Comparison of ENCODE assay signal across 17 cellular contexts in genomic region chr6:168371635-168371988, GRCh38. TPM values are rescaled to one million over a fixed set of nuclear protein-coding genes. Genes with fewer than 3 reads are reported as not detected.
DNase-seq lines count a peak whose midpoint lies in the region; ATAC-seq and TF ChIP-seq lines count a peak whose summit lies in the region.
"Had no signal": no experiment of that assay in that cellular context is flagged by ENCODE, and none has a peak within 500 bp of the region (broad histone marks: within the 10 kb centered on the region; RNA-seq: fewer than 3 reads in every experiment).

No MANE protein-coding gene starts in this region.

- H3K4me1 ChIP-seq in right atrium auricular region (peaks cover 0 to 5% of the 10 kb centered on the region in 2 donors), HEK293 (ENCODE audit: control insufficient read depth, insufficient read depth, low read length) (no peaks in the 10 kb centered on the region)
- H3K4me1 ChIP-seq: HAP-1 had no signal

- intact Hi-C loops in left cardiac atrium (cut with DNase I): loop anchor here in 1 of 2 donors (5.0 kb wide), 1 partner anchor 511 kb away; no protein-coding TSS in a partner anchor

- no peak overlapping the region for H3K4me3 ChIP-seq in right atrium auricular region
- no peak overlapping the region for H3K4me3 ChIP-seq in HEK293 (ENCODE audit: low read depth, low read length)
- H3K4me3 ChIP-seq: BLaER1, HAP-1 had no signal

- H3K27me3 ChIP-seq in right atrium auricular region: no peaks in the 10 kb centered on the region
- H3K27me3 ChIP-seq: BLaER1 had no signal

- H3K9me3 ChIP-seq in right atrium auricular region (no peaks in the 10 kb centered on the region), HEK293 (ENCODE audit: control insufficient read depth, insufficient read depth, low read depth, low read length) (no peaks in the 10 kb centered on the region)
- H3K9me3 ChIP-seq: BLaER1, Caco-2, HAP-1 had no signal

- POLR2A ChIA-PET in HEK293 (lab: Yijun Ruan, JAX): no interaction called here

- CTCF ChIA-PET in HEK293 (lab: Yijun Ruan, JAX): interaction anchor here (0.6 to 4.9 kb wide), 7 partner anchors 18 to 523 kb away, joined by 3 to 45 read pairs (median 4); no protein-coding TSS in a partner anchor

- no peaks in the 10 kb centered on the region for H3K36me3 ChIP-seq in right atrium auricular region
- H3K36me3 ChIP-seq in HEK293 (ENCODE audit: control insufficient read depth in 2 of 2, insufficient read depth in 1 of 2, low read length in 2 of 2): no peaks in the 10 kb centered on the region
- H3K36me3 ChIP-seq: BLaER1, HAP-1 had no signal

- DNase-seq in NCI-H2029 (lab: John Stamatoyannopoulos, UW) (peak; percentile 17), NCI-H2029 treated with DMSO at 0.1 percent for 48 hours (lab: John Stamatoyannopoulos, UW) (no peak), left cardiac atrium (peak; percentile 15), right atrium auricular region (ENCODE audit: low spot score) (no peak), NCI-H774 (lab: John Stamatoyannopoulos, UW) (no peak)
- DNase-seq: Caco-2; CD4-positive, CD25-positive, alpha-beta regulatory T cell; CD8-positive, alpha-beta T cell; DMS153; DND-41; GOT3 had no signal

- no peak overlapping the region for H3K27ac ChIP-seq in right atrium auricular region
- no peak overlapping the region for H3K27ac ChIP-seq in HEK293 (ENCODE audit: extremely low read depth, low read depth, low read length)
- H3K27ac ChIP-seq: 22Rv1, BLaER1, C4-2B had no signal

- no peak for ATAC-seq in left cardiac atrium
- ATAC-seq: CD8-positive, alpha-beta T cell had no signal

- TF ChIP-seq CTCF in right atrium auricular region (IDR thresholded peaks at IDR 0.05): no peak
- TF ChIP-seq CTCF in HEK293 (tag by site-specific recombination; IDR thresholded peaks at IDR 0.05): no peak

TF ChIP-seq in HEK293, 187 proteins besides CTCF, POLR2A, EP300 and RAD21:
- TF ChIP-seq ATF2 (tag by site-specific recombination; IDR thresholded peaks at IDR 0.05; ENCODE audit: low read depth) (0 out of 2 replicates have a peak, but pooled peaks have one; percentile 7), KLF8 (tag by site-specific recombination; IDR thresholded peaks at IDR 0.05) (no peak)

RNA-seq across cellular contexts. Expression of gene DACT2, which starts 52.0 kb away (rescaled TPM):
- total RNA-seq in left cardiac atrium (1 to 10 TPM; 1.7 to 2.4 TPM), right atrium auricular region (1 to 10 TPM; 1.5 to 2.0 TPM)
- total RNA-seq: B cell; CD4-positive, CD25-positive, alpha-beta regulatory T cell; CD8-positive, alpha-beta T cell had no signal

Comparison
In these comparisons a context has a peak if more than half of its experiments do, and no peak if none do; other contexts are left out.
1. DNase-seq: peak in NCI-H2029 (single experiment) and left cardiac atrium (single experiment); none in NCI-H2029 treated with DMSO at 0.1 percent for 48 hours (single experiment), right atrium auricular region (single experiment) and NCI-H774 (single experiment).